11 cellular contexts compared by ENCODE assay signal in the genomic region with DNA sequence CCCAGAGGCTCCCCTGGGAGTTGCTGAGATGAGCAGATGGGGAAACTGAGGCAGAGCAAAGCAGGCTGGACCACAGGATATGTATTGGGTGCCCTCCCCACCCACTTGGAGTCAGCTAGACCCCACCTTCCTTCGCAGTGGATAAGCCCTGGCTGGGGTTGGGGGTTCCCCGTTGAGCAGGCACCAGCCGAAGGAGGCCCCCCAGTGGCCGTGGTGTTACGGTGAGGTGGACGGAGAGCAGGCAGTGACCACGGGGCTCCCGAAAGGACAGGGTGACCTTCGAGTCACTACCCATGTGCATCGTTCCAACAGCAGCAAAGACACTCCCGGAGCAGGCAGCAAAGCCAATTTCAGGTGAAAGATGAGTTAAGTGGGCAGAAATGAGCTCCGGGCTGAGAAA.
DNase-seq lines count a peak whose midpoint lies in the region; ATAC-seq and TF ChIP-seq lines count a peak whose summit lies in the region.
"Had no signal": no experiment of that assay in that cellular context is flagged by ENCODE, and none has a peak within 500 bp of the region (broad histone marks: within the 10 kb centered on the region; RNA-seq: fewer than 3 reads in every experiment).

No MANE protein-coding gene starts in this region.

- no peaks in the 10 kb centered on the region for H3K36me3 ChIP-seq in cardiac muscle cell

- no peak overlapping the region for H3K4me3 ChIP-seq in cardiac muscle cell

- H3K27me3 ChIP-seq in cardiac muscle cell = no peaks in the 10 kb centered on the region

- H3K27me3 Mint-ChIP-seq in activated CD4-positive, alpha-beta memory T cell treated with anti-CD3 and anti-CD28 coated beads for 36 hours = no peaks in the 10 kb centered on the region
- H3K27me3 Mint-ChIP-seq in activated CD4-positive, alpha-beta memory T cell treated with anti-CD3 and anti-CD28 coated beads, Interleukin-2, amount 10 ng/mL, durations not matched to agents 7 days and 5 days = peaks cover 4% of the 10 kb centered on the region
- no peaks in the 10 kb centered on the region for H3K27me3 Mint-ChIP-seq in progenitor cell of endocrine pancreas

- CTCF ChIA-PET in activated CD4-positive, alpha-beta memory T cell treated with anti-CD3 and anti-CD28 coated beads for 36 hours (lab: Charles Lee) = interaction anchor here (1.0 kb wide), 1 partner anchor 29 kb away, joined by 5 read pairs; no protein-coding TSS in a partner anchor
- CTCF ChIA-PET in activated CD4-positive, alpha-beta memory T cell treated with anti-CD3 and anti-CD28 coated beads, Interleukin-2, amount 10 ng/mL, durations not matched to agents 7 days and 5 days (lab: Charles Lee) = interaction anchor here (0.6 kb wide), 1 partner anchor 1199 kb away, joined by 3 read pairs; no protein-coding TSS in a partner anchor

- no peak overlapping the region for H3K4me3 Mint-ChIP-seq in activated CD4-positive, alpha-beta memory T cell treated with anti-CD3 and anti-CD28 coated beads for 36 hours
- no peak overlapping the region for H3K4me3 Mint-ChIP-seq in activated CD4-positive, alpha-beta memory T cell treated with anti-CD3 and anti-CD28 coated beads, Interleukin-2, amount 10 ng/mL, durations not matched to agents 7 days and 5 days
- no peak overlapping the region for H3K4me3 Mint-ChIP-seq in progenitor cell of endocrine pancreas (ENCODE audit: low read depth)
- H3K4me3 Mint-ChIP-seq: brain had no signal

- H3K27ac Mint-ChIP-seq in activated CD4-positive, alpha-beta memory T cell treated with anti-CD3 and anti-CD28 coated beads for 36 hours = no peak overlapping the region
- H3K27ac Mint-ChIP-seq in activated CD4-positive, alpha-beta memory T cell treated with anti-CD3 and anti-CD28 coated beads, Interleukin-2, amount 10 ng/mL, durations not matched to agents 7 days and 5 days = no peak overlapping the region
- H3K27ac Mint-ChIP-seq in progenitor cell of endocrine pancreas = no peak overlapping the region
- H3K27ac Mint-ChIP-seq: brain had no signal

- intact Hi-C loops in activated CD4-positive, alpha-beta memory T cell treated with anti-CD3 and anti-CD28 coated beads for 36 hours (cut with micrococcal nuclease) = no loop called here

- H3K36me3 Mint-ChIP-seq in activated CD4-positive, alpha-beta memory T cell treated with anti-CD3 and anti-CD28 coated beads for 36 hours = no peaks in the 10 kb centered on the region
- H3K36me3 Mint-ChIP-seq in activated CD4-positive, alpha-beta memory T cell treated with anti-CD3 and anti-CD28 coated beads, Interleukin-2, amount 10 ng/mL, durations not matched to agents 7 days and 5 days (ENCODE audit: low read depth) = no peaks in the 10 kb centered on the region
- H3K36me3 Mint-ChIP-seq in progenitor cell of endocrine pancreas (ENCODE audit: insufficient read depth) = no peaks in the 10 kb centered on the region
- H3K36me3 Mint-ChIP-seq: brain had no signal

- TF ChIP-seq CTCF in cardiac muscle cell (IDR thresholded peaks at IDR 0.05; ENCODE audit: low read depth, low read length) (peak; percentile 51), progenitor cell of endocrine pancreas (IDR thresholded peaks at IDR 0.05; ENCODE audit: unreplicated experiment) (peak; percentile 36)

- H3K9me3 ChIP-seq in cardiac muscle cell (ENCODE audit: low read depth) = no peaks in the 10 kb centered on the region

- H3K4me1 Mint-ChIP-seq in activated CD4-positive, alpha-beta memory T cell treated with anti-CD3 and anti-CD28 coated beads for 36 hours (ENCODE audit: low read depth) = no peaks in the 10 kb centered on the region
- no peaks in the 10 kb centered on the region for H3K4me1 Mint-ChIP-seq in activated CD4-positive, alpha-beta memory T cell treated with anti-CD3 and anti-CD28 coated beads, Interleukin-2, amount 10 ng/mL, durations not matched to agents 7 days and 5 days
- H3K4me1 Mint-ChIP-seq in progenitor cell of endocrine pancreas (ENCODE audit: low read depth) = no peaks in the 10 kb centered on the region
- H3K4me1 Mint-ChIP-seq: brain had no signal

- POLR2A ChIA-PET in activated CD4-positive, alpha-beta memory T cell treated with anti-CD3 and anti-CD28 coated beads for 36 hours (lab: Charles Lee) = no interaction called here
- POLR2A ChIA-PET in activated CD4-positive, alpha-beta memory T cell treated with anti-CD3 and anti-CD28 coated beads, Interleukin-2, amount 10 ng/mL, durations not matched to agents 7 days and 5 days (lab: Charles Lee) = no interaction called here

- H3K4me1 ChIP-seq in cardiac muscle cell (ENCODE audit: low read depth) = no peaks in the 10 kb centered on the region

- peak; percentile 30 for DNase-seq in activated CD4-positive, alpha-beta memory T cell treated with anti-CD3 and anti-CD28 coated beads for 36 hours
- no peak for DNase-seq in activated CD4-positive, alpha-beta memory T cell treated with anti-CD3 and anti-CD28 coated beads, Interleukin-2, amount 10 ng/mL, durations not matched to agents 7 days and 5 days
- DNase-seq in cardiac muscle cell (ENCODE audit: low read depth in 1 of 2, low spot score in 1 of 2) (peak in 1 of 2 donors; percentile 60), progenitor cell of endocrine pancreas (ENCODE audit: low spot score, unreplicated experiment) (no peak), NCI-H1048 (lab: John Stamatoyannopoulos, UW) (no peak), DMS 273 treated with DMSO at 0.1 percent for 48 hours (lab: John Stamatoyannopoulos, UW) (no peak)
- DNase-seq: NCI-H226, T-helper 1 cell had no signal

- peak; percentile 51; the same call in 1 of the 3 replicates for ATAC-seq in SK-N-SH treated with all-trans-retinoic acid at 6 μM for 48 hours
- ATAC-seq in activated CD4-positive, CD25-positive, alpha-beta regulatory T cell treated with anti-CD3 and anti-CD28 coated beads, Interleukin-2, amount 50 U/mL, for 24 hours = no peak

- no peak overlapping the region for H3K27ac ChIP-seq in cardiac muscle cell

- H3K9me3 Mint-ChIP-seq in activated CD4-positive, alpha-beta memory T cell treated with anti-CD3 and anti-CD28 coated beads for 36 hours = no peaks in the 10 kb centered on the region
- no peaks in the 10 kb centered on the region for H3K9me3 Mint-ChIP-seq in activated CD4-positive, alpha-beta memory T cell treated with anti-CD3 and anti-CD28 coated beads, Interleukin-2, amount 10 ng/mL, durations not matched to agents 7 days and 5 days
- peaks cover 3% of the 10 kb centered on the region for H3K9me3 Mint-ChIP-seq in progenitor cell of endocrine pancreas (ENCODE audit: low read depth)

TF ChIP-seq in SK-N-SH treated with all-trans-retinoic acid at 6 μM for 48 hours, 23 proteins besides CTCF, POLR2A, EP300 and RAD21:
- TF ChIP-seq GLIS3 (CRISPR knock-in tag; IDR thresholded peaks at IDR 0.05) (no peak), ZNF70 (CRISPR knock-in tag; IDR thresholded peaks at IDR 0.05) (no peak), RARB (CRISPR knock-in tag; IDR thresholded peaks at IDR 0.05) (no peak), PPARA (CRISPR knock-in tag; IDR thresholded peaks at IDR 0.05; ENCODE audit: borderline replicate concordance) (no peak), OSR1 (CRISPR knock-in tag; IDR thresholded peaks at IDR 0.05) (no peak), SNAI2 (CRISPR knock-in tag; IDR thresholded peaks at IDR 0.05) (no peak), ZFP30 (CRISPR knock-in tag; IDR thresholded peaks at IDR 0.05) (no peak), BACH2 (CRISPR knock-in tag; IDR thresholded peaks at IDR 0.05; ENCODE audit: borderline replicate concordance) (no peak), TCF4 (CRISPR knock-in tag; IDR thresholded peaks at IDR 0.05; ENCODE audit: borderline replicate concordance) (no peak)
- TF ChIP-seq, protein P1, sequence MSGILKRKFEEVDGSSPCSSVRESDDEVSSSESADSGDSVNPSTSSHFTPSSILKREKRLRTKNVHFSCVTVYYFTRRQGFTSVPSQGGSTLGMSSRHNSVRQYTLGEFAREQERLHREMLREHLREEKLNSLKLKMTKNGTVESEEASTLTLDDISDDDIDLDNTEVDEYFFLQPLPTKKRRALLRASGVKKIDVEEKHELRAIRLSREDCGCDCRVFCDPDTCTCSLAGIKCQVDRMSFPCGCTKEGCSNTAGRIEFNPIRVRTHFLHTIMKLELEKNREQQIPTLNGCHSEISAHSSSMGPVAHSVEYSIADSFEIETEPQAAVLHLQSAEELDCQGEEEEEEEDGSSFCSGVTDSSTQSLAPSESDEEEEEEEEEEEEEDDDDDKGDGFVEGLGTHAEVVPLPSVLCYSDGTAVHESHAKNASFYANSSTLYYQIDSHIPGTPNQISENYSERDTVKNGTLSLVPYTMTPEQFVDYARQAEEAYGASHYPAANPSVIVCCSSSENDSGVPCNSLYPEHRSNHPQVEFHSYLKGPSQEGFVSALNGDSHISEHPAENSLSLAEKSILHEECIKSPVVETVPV (CRISPR knock-in tag; IDR thresholded peaks at IDR 0.05) = no peak
- TF ChIP-seq, protein P2, sequence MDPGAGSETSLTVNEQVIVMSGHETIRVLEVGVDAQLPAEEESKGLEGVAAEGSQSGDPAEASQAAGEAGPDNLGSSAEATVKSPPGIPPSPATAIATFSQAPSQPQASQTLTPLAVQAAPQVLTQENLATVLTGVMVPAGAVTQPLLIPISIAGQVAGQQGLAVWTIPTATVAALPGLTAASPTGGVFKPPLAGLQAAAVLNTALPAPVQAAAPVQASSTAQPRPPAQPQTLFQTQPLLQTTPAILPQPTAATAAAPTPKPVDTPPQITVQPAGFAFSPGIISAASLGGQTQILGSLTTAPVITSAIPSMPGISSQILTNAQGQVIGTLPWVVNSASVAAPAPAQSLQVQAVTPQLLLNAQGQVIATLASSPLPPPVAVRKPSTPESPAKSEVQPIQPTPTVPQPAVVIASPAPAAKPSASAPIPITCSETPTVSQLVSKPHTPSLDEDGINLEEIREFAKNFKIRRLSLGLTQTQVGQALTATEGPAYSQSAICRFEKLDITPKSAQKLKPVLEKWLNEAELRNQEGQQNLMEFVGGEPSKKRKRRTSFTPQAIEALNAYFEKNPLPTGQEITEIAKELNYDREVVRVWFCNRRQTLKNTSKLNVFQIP (CRISPR knock-in tag; IDR thresholded peaks at IDR 0.05; ENCODE audit: borderline replicate concordance, low read depth) = no peak
- TF ChIP-seq, protein P3, sequence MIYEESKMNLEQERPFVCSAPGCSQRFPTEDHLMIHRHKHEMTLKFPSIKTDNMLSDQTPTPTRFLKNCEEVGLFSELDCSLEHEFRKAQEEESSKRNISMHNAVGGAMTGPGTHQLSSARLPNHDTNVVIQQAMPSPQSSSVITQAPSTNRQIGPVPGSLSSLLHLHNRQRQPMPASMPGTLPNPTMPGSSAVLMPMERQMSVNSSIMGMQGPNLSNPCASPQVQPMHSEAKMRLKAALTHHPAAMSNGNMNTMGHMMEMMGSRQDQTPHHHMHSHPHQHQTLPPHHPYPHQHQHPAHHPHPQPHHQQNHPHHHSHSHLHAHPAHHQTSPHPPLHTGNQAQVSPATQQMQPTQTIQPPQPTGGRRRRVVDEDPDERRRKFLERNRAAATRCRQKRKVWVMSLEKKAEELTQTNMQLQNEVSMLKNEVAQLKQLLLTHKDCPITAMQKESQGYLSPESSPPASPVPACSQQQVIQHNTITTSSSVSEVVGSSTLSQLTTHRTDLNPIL (CRISPR knock-in tag; IDR thresholded peaks at IDR 0.05; ENCODE audit: low read depth) = no peak
